Comparison of ENCODE assay signal across 1 cellular context in genomic region chr18:57523171-57523956, GRCh38.
TF ChIP-seq lines count a peak whose summit lies in the region.

No MANE protein-coding gene starts in this region.

TF ChIP-seq in GM12878, 131 proteins besides CTCF, POLR2A, EP300 and RAD21:
- TF ChIP-seq PKNOX1 (IDR thresholded peaks at IDR 0.05) (no peak), KAT2A (conservative IDR thresholded peaks at IDR 0.05; ENCODE audit: control insufficient read depth, low read depth, low read length) (no peak), ZNF24 (IDR thresholded peaks at IDR 0.05) (no peak), YY1 (IDR thresholded peaks at IDR 0.05; ENCODE audit: low read depth, low read length) (no peak), RFX5 (IDR thresholded peaks at IDR 0.05; ENCODE audit: low read depth, low read length) (no peak), GABPA (IDR thresholded peaks at IDR 0.05; ENCODE audit: low read depth) (no peak), FOXM1 (IDR thresholded peaks at IDR 0.05; ENCODE audit: low read depth, low read length) (no peak), CREB1 (IDR thresholded peaks at IDR 0.05; ENCODE audit: low read depth) (no peak), ZNF687 (IDR thresholded peaks at IDR 0.05) (no peak), BACH1 (IDR thresholded peaks at IDR 0.05; ENCODE audit: borderline replicate concordance) (no peak), EED (IDR thresholded peaks at IDR 0.05; ENCODE audit: low read depth) (no peak), HCFC1 (IDR thresholded peaks at IDR 0.05; ENCODE audit: low read length) (no peak), LARP7 (IDR thresholded peaks at IDR 0.05) (no peak)
